ENCODE assay signal across 8 cellular contexts in genomic region chr11:119222308-119222707, GRCh38. TPM values are rescaled to one million over a fixed set of nuclear protein-coding genes. Genes with fewer than 3 reads are reported as not detected.
DNase-seq lines count a peak whose midpoint lies in the region; ATAC-seq, FAIRE-seq and TF ChIP-seq lines count a peak whose summit lies in the region.

No MANE protein-coding gene starts in this region.

- H3K9me3 Mint-ChIP-seq in activated T-helper 17 cell treated with anti-CD3 and anti-CD28 coated beads, Interleukin-2, amount 50 U/mL, for 72 hours: no peaks in the 10 kb centered on the region

- FAIRE-seq in islet of Langerhans (lab: Jason Lieb, UNC): peak; percentile 69

- peak overlapping the region; percentile 73 for H3K27ac Mint-ChIP-seq in activated T-helper 17 cell treated with anti-CD3 and anti-CD28 coated beads, Interleukin-2, amount 50 U/mL, for 72 hours

- peaks cover 29% of the 10 kb centered on the region for H3K4me1 Mint-ChIP-seq in activated T-helper 17 cell treated with anti-CD3 and anti-CD28 coated beads, Interleukin-2, amount 50 U/mL, for 72 hours

- no peaks in the 10 kb centered on the region for H3K27me3 Mint-ChIP-seq in activated T-helper 17 cell treated with anti-CD3 and anti-CD28 coated beads, Interleukin-2, amount 50 U/mL, for 72 hours

- TF ChIP-seq CTCF in AG09319 (IDR thresholded peaks at IDR 0.05; ENCODE audit: low read depth, low read length): no peak

- DNase-seq in AG09319 (ENCODE audit: extremely low read depth, low read depth) (peak; percentile 12), NCI-H1092 (lab: John Stamatoyannopoulos, UW) (peak; percentile 52), AML-193 (lab: John Stamatoyannopoulos, UW) (no peak), SKM-1 (lab: John Stamatoyannopoulos, UW; ENCODE audit: unreplicated experiment) (no peak), iPS-NIHi11 (ENCODE audit: low spot score) (no peak)

- no peak for ATAC-seq in activated T-helper 17 cell treated with anti-CD3 and anti-CD28 coated beads, Interleukin-2, amount 50 U/mL, for 72 hours (replicated peaks)
- no peak for ATAC-seq in HG03039 (IDR thresholded peaks at IDR 0.05; ENCODE audit: unreplicated experiment)

- H3K36me3 Mint-ChIP-seq in activated T-helper 17 cell treated with anti-CD3 and anti-CD28 coated beads, Interleukin-2, amount 50 U/mL, for 72 hours (ENCODE audit: low read depth): peaks cover 18% of the 10 kb centered on the region

- H3K4me3 Mint-ChIP-seq in activated T-helper 17 cell treated with anti-CD3 and anti-CD28 coated beads, Interleukin-2, amount 50 U/mL, for 72 hours: no peak overlapping the region

RNA-seq across cellular contexts. Expression of gene CBL, which starts 16.2 kb away (rescaled TPM):
- 10 to 100 TPM; 35.9 to 41.7 TPM for total RNA-seq in activated T-helper 17 cell treated with anti-CD3 and anti-CD28 coated beads, Interleukin-2, amount 50 U/mL, for 72 hours

RNA-seq across cellular contexts. Expression of gene NHERF4, which starts 37.0 kb away (rescaled TPM):
- under 1 TPM in 1 of 2 donors, not detected in 1; 0.19 TPM for total RNA-seq in activated T-helper 17 cell treated with anti-CD3 and anti-CD28 coated beads, Interleukin-2, amount 50 U/mL, for 72 hours

RNA-seq across cellular contexts. Expression of gene NLRX1, which starts 53.8 kb away (rescaled TPM):
- total RNA-seq in activated T-helper 17 cell treated with anti-CD3 and anti-CD28 coated beads, Interleukin-2, amount 50 U/mL, for 72 hours: 10 to 100 TPM in 1 of 2 donors, 1 to 10 TPM in 1; 9.7 to 10.3 TPM

Comparison
In these comparisons a context has a peak if more than half of its experiments do, and no peak if none do; other contexts are left out.
1. DNase-seq: peak in AG09319 (single experiment) and NCI-H1092 (single experiment); none in AML-193 (0 of 2), SKM-1 (single experiment) and iPS-NIHi11 (single experiment).